In the genomic region with DNA sequence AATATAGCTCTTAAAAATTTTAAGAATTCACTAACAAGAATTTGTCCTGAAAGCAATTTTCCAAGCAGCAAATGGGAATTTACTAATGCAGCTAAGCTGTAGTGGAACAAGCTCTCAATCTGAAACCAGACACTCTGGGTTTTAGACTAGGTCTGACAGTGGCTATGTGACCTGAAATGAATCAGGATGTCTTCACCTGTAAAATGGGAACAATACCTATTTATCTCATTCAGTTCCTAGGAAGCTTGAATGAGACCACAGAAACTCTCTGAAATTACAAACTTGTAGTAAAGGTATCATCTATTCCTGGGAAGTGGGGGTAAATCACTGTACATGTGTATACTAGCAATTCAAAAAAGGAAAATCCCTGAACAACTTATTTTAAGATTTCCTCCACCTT, we compare ENCODE assay signal across 8 cellular contexts. TPM values are rescaled to one million over a fixed set of nuclear protein-coding genes. Genes with fewer than 3 reads are reported as not detected.
DNase-seq lines count a peak whose midpoint lies in the region; ATAC-seq and TF ChIP-seq lines count a peak whose summit lies in the region.

No MANE protein-coding gene starts in this region.

- H3K36me3 ChIP-seq in HAP-1 (replicated peaks) (peaks cover 41% of the 10 kb centered on the region), skeletal muscle satellite cell (ENCODE audit: insufficient read depth, low read length) (peaks cover 20% of the 10 kb centered on the region)

- H3K9ac ChIP-seq in skeletal muscle satellite cell (ENCODE audit: low read depth, low read length) = peak overlapping the region; percentile 92

- peak overlapping the region; percentile 91 for H3K4me2 ChIP-seq in skeletal muscle satellite cell (ENCODE audit: low read length)

- no peak for ATAC-seq in foreskin keratinocyte
- ATAC-seq in GM18858 (IDR thresholded peaks at IDR 0.05; ENCODE audit: unreplicated experiment) = no peak
- no peak for ATAC-seq in GM21526 (IDR thresholded peaks at IDR 0.05; ENCODE audit: low FRiP score, unreplicated experiment)

- H3K27me3 ChIP-seq in HAP-1 (ENCODE audit: low read depth) (no peaks in the 10 kb centered on the region), foreskin keratinocyte (no peaks in the 10 kb centered on the region), skeletal muscle satellite cell (ENCODE audit: control insufficient read depth, insufficient read depth, low read length) (no peaks in the 10 kb centered on the region)

- in situ Hi-C loops in HAP-1 (cut with MboI; ENCODE audit: low sequenced_read_pairs) = no loop called here

- no peaks in the 10 kb centered on the region for H3K9me3 ChIP-seq in HAP-1
- no peaks in the 10 kb centered on the region for H3K9me3 ChIP-seq in skeletal muscle satellite cell (replicated peaks; ENCODE audit: low read length)

- peak overlapping the region; percentile 93 for H3K27ac ChIP-seq in VCaP
- H3K27ac ChIP-seq in foreskin keratinocyte = peak overlapping the region; percentile 67

- peak overlapping the region; percentile 67 for H3K4me3 ChIP-seq in HAP-1
- H3K4me3 ChIP-seq in skeletal muscle satellite cell (ENCODE audit: low read length) = peak overlapping the region; percentile 87

- no peak for TF ChIP-seq CTCF in VCaP (conservative IDR thresholded peaks at IDR 0.05)
- TF ChIP-seq CTCF in foreskin keratinocyte (conservative IDR thresholded peaks at IDR 0.05) = no peak

- H3K4me1 ChIP-seq in HAP-1 (peaks cover 22% of the 10 kb centered on the region), foreskin keratinocyte (peaks cover 4% of the 10 kb centered on the region), skeletal muscle satellite cell (ENCODE audit: control insufficient read depth, insufficient read depth, low read length) (peaks cover 11% of the 10 kb centered on the region)

- no peak for DNase-seq in HAP-1 (ENCODE audit: low spot score in 2 of 2)
- no peak for DNase-seq in foreskin keratinocyte
- DNase-seq in NK-92 (lab: John Stamatoyannopoulos, UW; ENCODE audit: unreplicated experiment) = no peak
- no peak for DNase-seq in activated CD4-positive, alpha-beta T cell treated with anti-CD3 and anti-CD28 coated beads for 4 hours

RNA-seq across cellular contexts. Expression of a gene that starts 1.2 kb away (rescaled TPM):
- total RNA-seq in foreskin keratinocyte = 27.7 and 32.2 TPM in 2 replicates
- polyA plus RNA-seq in foreskin keratinocyte = 17.2 and 22.0 TPM in 2 replicates
- 24.0 and 28.4 TPM in 2 replicates for total RNA-seq in skeletal muscle satellite cell (2012; rRNA removed)

RNA-seq across cellular contexts. Expression of a gene that starts 4.1 kb away (rescaled TPM):
- total RNA-seq in foreskin keratinocyte = 166 and 168 TPM in 2 replicates
- polyA plus RNA-seq in foreskin keratinocyte = 121 and 131 TPM in 2 replicates
- 193 and 196 TPM in 2 replicates for total RNA-seq in skeletal muscle satellite cell (2012; rRNA removed)

RNA-seq across cellular contexts. Expression of a gene that starts 46.1 kb away (rescaled TPM):
- 41.7 and 42.3 TPM in 2 replicates for total RNA-seq in foreskin keratinocyte
- 37.5 and 43.7 TPM in 2 replicates for polyA plus RNA-seq in foreskin keratinocyte
- 51.5 and 62.6 TPM in 2 replicates for total RNA-seq in skeletal muscle satellite cell (2012; rRNA removed)
